8 cellular contexts compared by ENCODE assay signal in genomic region chr15:52789601-52790165, GRCh38.
A peak's percentile ranks its signal among the peaks of the same experiment; 100 is the strongest.
DNase-seq lines count a peak whose midpoint lies in the region; ATAC-seq and TF ChIP-seq lines count a peak whose summit lies in the region.

No MANE protein-coding gene starts in this region.

- H3K27ac ChIP-seq in muscle layer of duodenum (ENCODE audit: low read length), result no peak overlapping the region

- peak; percentile 28 for DNase-seq in stimulated activated CD4-positive, alpha-beta T cell treated with anti-CD3 and anti-CD28 coated beads, Interleukin-15, amount 100 ng/mL, for 24 hours
- DNase-seq in stimulated activated CD4-positive, alpha-beta T cell treated with anti-CD3 and anti-CD28 coated beads, Interleukin-12 subunit alpha, Interleukin-12 subunit beta, amount 100 ng/mL, for 4 hours, result no peak
- DNase-seq in NCI-H2227 treated with DMSO at 0.1 percent for 48 hours (lab: John Stamatoyannopoulos, UW), result peak; percentile 42
- peak; percentile 29 for DNase-seq in choroid plexus epithelial cell (ENCODE audit: low read depth)
- no peak for DNase-seq in pons (ENCODE audit: low spot score)

- H3K4me3 ChIP-seq in choroid plexus epithelial cell (ENCODE audit: low read depth, low read length), result peak overlapping the region; percentile 50
- peak overlapping the region; percentile 33 to 71 for H3K4me3 ChIP-seq in muscle layer of duodenum (ENCODE audit: low read depth in 1 of 2, low read length in 2 of 2)

- ATAC-seq in GM18861 (IDR thresholded peaks at IDR 0.05; ENCODE audit: unreplicated experiment) (no peak), HG03139 (IDR thresholded peaks at IDR 0.05; ENCODE audit: unreplicated experiment) (no peak)

- H3K27me3 ChIP-seq in muscle layer of duodenum (ENCODE audit: low read depth, low read length), result peaks cover 60% of the 10 kb centered on the region

- peaks cover 0 to 53% of the 10 kb centered on the region in 2 donors for H3K4me1 ChIP-seq in muscle layer of duodenum (ENCODE audit: control insufficient read depth in 1 of 2, insufficient read depth in 2 of 2, low read length in 2 of 2)

- TF ChIP-seq CTCF in choroid plexus epithelial cell (conservative IDR thresholded peaks at IDR 0.05; ENCODE audit: low read depth, low read length), result no peak

- H3K36me3 ChIP-seq in muscle layer of duodenum (ENCODE audit: control insufficient read depth in 1 of 2, insufficient read depth in 2 of 2, low read length in 2 of 2), result no peaks in the 10 kb centered on the region

- no peaks in the 10 kb centered on the region for H3K9me3 ChIP-seq in muscle layer of duodenum (ENCODE audit: control insufficient read depth in 1 of 2, low read length in 2 of 2)

Comparison
In these comparisons a context has a peak if more than half of its experiments do, and no peak if none do; other contexts are left out.
1. DNase-seq: peak in stimulated activated CD4-positive, alpha-beta T cell treated with anti-CD3 and anti-CD28 coated beads, Interleukin-15, amount 100 ng/mL, for 24 hours (single experiment), NCI-H2227 treated with DMSO at 0.1 percent for 48 hours (single experiment) and choroid plexus epithelial cell (single experiment); none in stimulated activated CD4-positive, alpha-beta T cell treated with anti-CD3 and anti-CD28 coated beads, Interleukin-12 subunit alpha, Interleukin-12 subunit beta, amount 100 ng/mL, for 4 hours (single experiment) and pons (single experiment).